11 cellular contexts compared by ENCODE assay signal in genomic region chr20:24949756-24950127, GRCh38. TPM values are rescaled to one million over a fixed set of nuclear protein-coding genes. Genes with fewer than 3 reads are reported as not detected.
DNase-seq lines count a peak whose midpoint lies in the region; ATAC-seq and TF ChIP-seq lines count a peak whose summit lies in the region.
"Had no signal": no experiment of that assay in that cellular context is flagged by ENCODE, and none has a peak within 500 bp of the region (broad histone marks: within the 10 kb centered on the region; RNA-seq: fewer than 3 reads in every experiment).

No MANE protein-coding gene starts in this region.

- no peak overlapping the region for H3K4me2 ChIP-seq in H9 (ENCODE audit: insufficient read depth, insufficient read length, low read length)

- H3K4me3 Mint-ChIP-seq in H9: no peak overlapping the region
- H3K4me3 Mint-ChIP-seq in activated CD8-positive, alpha-beta memory T cell treated with anti-CD3 and anti-CD28 coated beads, Interleukin-2, amount 10 ng/mL, durations not matched to agents 7 days and 5 days: peak overlapping the region; percentile 96

- WGBS in H9 (ENCODE audit: extremely low coverage, insufficient read length, low lambda C conversion rate): no CpG with 5 or more reads among the region's 6 CpGs

- intact Hi-C loops in Right ventricle myocardium superior (cut with DNase I): no loop called here

- H3K56ac ChIP-seq in H9 (ENCODE audit: insufficient read length, low read depth, low read length): no peak overlapping the region

- H3K79me1 ChIP-seq in H9 (ENCODE audit: insufficient read depth, low read depth, low read length, poor library complexity, severe bottlenecking): no peaks in the 10 kb centered on the region

- H3K27ac Mint-ChIP-seq in H9: no peak overlapping the region
- H3K27ac Mint-ChIP-seq in activated CD8-positive, alpha-beta memory T cell treated with anti-CD3 and anti-CD28 coated beads, Interleukin-2, amount 10 ng/mL, durations not matched to agents 7 days and 5 days: peak overlapping the region; percentile 100

- H3K4ac ChIP-seq in H9 (ENCODE audit: low read depth, low read length): no peak overlapping the region

- no peaks in the 10 kb centered on the region for H3K23me2 ChIP-seq in H9 (ENCODE audit: insufficient read length, low read depth, low read length, poor library complexity, severe bottlenecking)

- no peaks in the 10 kb centered on the region for H3K4me1 ChIP-seq in H9 (ENCODE audit: insufficient read depth, low read length)
- no peaks in the 10 kb centered on the region for H3K4me1 ChIP-seq in foreskin keratinocyte
- H3K4me1 ChIP-seq: SJSA1 had no signal

- no peak overlapping the region for H2BK20ac ChIP-seq in H9 (ENCODE audit: low read depth, low read length, poor library complexity, severe bottlenecking)

- H3K4me1 Mint-ChIP-seq in H9: peaks cover 6 to 12% of the 10 kb centered on the region in 2 experiments
- peaks cover 67% of the 10 kb centered on the region for H3K4me1 Mint-ChIP-seq in activated CD8-positive, alpha-beta memory T cell treated with anti-CD3 and anti-CD28 coated beads, Interleukin-2, amount 10 ng/mL, durations not matched to agents 7 days and 5 days

- peaks cover 30% of the 10 kb centered on the region for H3K27me3 Mint-ChIP-seq in H9 (ENCODE audit: low read depth)
- H3K27me3 Mint-ChIP-seq in activated CD8-positive, alpha-beta memory T cell treated with anti-CD3 and anti-CD28 coated beads, Interleukin-2, amount 10 ng/mL, durations not matched to agents 7 days and 5 days: no peaks in the 10 kb centered on the region

- no peak overlapping the region for H3K27ac ChIP-seq in H9 (ENCODE audit: insufficient read length, low read depth, low read length)
- H3K27ac ChIP-seq in foreskin keratinocyte: no peak overlapping the region
- H3K27ac ChIP-seq: SJSA1 had no signal

- TF ChIP-seq CTCF in H9 (conservative IDR thresholded peaks at IDR 0.05): no peak
- TF ChIP-seq CTCF in foreskin keratinocyte (conservative IDR thresholded peaks at IDR 0.05): no peak

- H2AFZ ChIP-seq in H9 (ENCODE audit: low read length): no peak overlapping the region

- DNase-seq in A172 (ENCODE audit: low spot score): peak; percentile 17
- DNase-seq in H9: peak; percentile 26
- peak; percentile 74 for DNase-seq in activated CD8-positive, alpha-beta memory T cell treated with anti-CD3 and anti-CD28 coated beads, Interleukin-2, amount 10 ng/mL, durations not matched to agents 7 days and 5 days
- peak; percentile 9 for DNase-seq in mucosa of gallbladder (ENCODE audit: low spot score)
- no peak for DNase-seq in GM19238 (ENCODE audit: insufficient read length, low spot score)
- no peak for DNase-seq in foreskin keratinocyte
- no peak for DNase-seq in Right ventricle myocardium superior
- DNase-seq: NCI-H1105 treated with DMSO at 0.1 percent for 48 hours had no signal

- H3T11ph ChIP-seq in H9 (ENCODE audit: low read length): no peak overlapping the region

- no peak overlapping the region for H4K5ac ChIP-seq in H9 (ENCODE audit: insufficient read length, low read depth, low read length)

- H2BK12ac ChIP-seq in H9 (ENCODE audit: insufficient read length, low read depth, low read length): no peak overlapping the region

- peaks cover 24 to 26% of the 10 kb centered on the region in 2 experiments; a peak in 4 of 5 replicates for H3K9me3 Mint-ChIP-seq in H9
- peaks cover 15% of the 10 kb centered on the region for H3K9me3 Mint-ChIP-seq in activated CD8-positive, alpha-beta memory T cell treated with anti-CD3 and anti-CD28 coated beads, Interleukin-2, amount 10 ng/mL, durations not matched to agents 7 days and 5 days (ENCODE audit: low read depth)

- H3K14ac ChIP-seq in H9 (ENCODE audit: insufficient read depth, low read length): no peak overlapping the region

- H3K9ac ChIP-seq in H9 (ENCODE audit: extremely low read depth, insufficient read length, low read length): no peak overlapping the region

- no peak overlapping the region for H3K18ac ChIP-seq in H9 (ENCODE audit: insufficient read length, low read depth, low read length)

- H2AK5ac ChIP-seq in H9 (ENCODE audit: insufficient read length, low read length): no peak overlapping the region

- CTCF ChIA-PET in activated CD8-positive, alpha-beta memory T cell treated with anti-CD3 and anti-CD28 coated beads, Interleukin-2, amount 10 ng/mL, durations not matched to agents 7 days and 5 days (lab: Charles Lee): interaction anchor here (0.9 to 4.7 kb wide), 3 partner anchors 11 to 30 kb away, joined by 3 to 33 read pairs (median 5); no protein-coding TSS in a partner anchor

- H3K79me2 ChIP-seq in H9 (ENCODE audit: insufficient read depth, low read length): no peaks in the 10 kb centered on the region

- no peaks in the 10 kb centered on the region for H3K9me3 ChIP-seq in H9 (ENCODE audit: control insufficient read depth, low read depth, low read length)
- H3K9me3 ChIP-seq: SJSA1 had no signal

- H4K8ac ChIP-seq in H9 (replicated peaks; ENCODE audit: insufficient read length, low read depth, low read length): no peak overlapping the region

- H3K36me3 Mint-ChIP-seq in H9 (ENCODE audit: insufficient read depth in 1 of 3, low read depth in 3 of 3): peaks cover 0 to 2% (median 0%) of the 10 kb centered on the region in 3 experiments; a peak in 1 of 7 replicates
- H3K36me3 Mint-ChIP-seq in activated CD8-positive, alpha-beta memory T cell treated with anti-CD3 and anti-CD28 coated beads, Interleukin-2, amount 10 ng/mL, durations not matched to agents 7 days and 5 days: peaks cover 70% of the 10 kb centered on the region

- ATAC-seq in activated CD8-positive, alpha-beta memory T cell treated with anti-CD3 and anti-CD28 coated beads, Interleukin-2, amount 10 ng/mL, durations not matched to agents 7 days and 5 days: peak; percentile 15
- ATAC-seq in foreskin keratinocyte (no peak), Right ventricle myocardium superior (ENCODE audit: poor library complexity) (no peak), HG02870 (IDR thresholded peaks at IDR 0.05; ENCODE audit: unreplicated experiment) (no peak)

- no peak overlapping the region for H2BK5ac ChIP-seq in H9 (ENCODE audit: insufficient read length, low read length)

- H3K27me3 ChIP-seq in H9 (ENCODE audit: insufficient read depth, low read length) (no peaks in the 10 kb centered on the region), foreskin keratinocyte (no peaks in the 10 kb centered on the region)
- H3K27me3 ChIP-seq: SJSA1 had no signal

- no peak overlapping the region for H2BK120ac ChIP-seq in H9 (ENCODE audit: low read depth, low read length, poor library complexity, severe bottlenecking)

- H3K23ac ChIP-seq in H9 (ENCODE audit: insufficient read length, low read depth, low read length): no peak overlapping the region

- no peak overlapping the region for H4K91ac ChIP-seq in H9 (ENCODE audit: insufficient read length, low read depth, low read length)

- no peaks in the 10 kb centered on the region for H4K20me1 ChIP-seq in H9 (ENCODE audit: control insufficient read depth, insufficient read depth, insufficient read length)

- no peak overlapping the region for H2BK15ac ChIP-seq in H9 (ENCODE audit: low read depth, low read length)

RNA-seq across cellular contexts. Expression of gene CST7, which starts 0.7 kb away (rescaled TPM):
- total RNA-seq in A172 (2014; rRNA removed; shearing (Covaris generic)): not detected in 2 replicates
- total RNA-seq in H9 (2021) (not detected in 2 replicates), mucosa of gallbladder (4.3 TPM), foreskin keratinocyte (not detected in 2 replicates), Right ventricle myocardium superior (0.48 TPM)
- 100 to 1,000 TPM; 177 to 202 TPM for total RNA-seq in activated CD8-positive, alpha-beta memory T cell treated with anti-CD3 and anti-CD28 coated beads, Interleukin-2, amount 10 ng/mL, durations not matched to agents 7 days and 5 days
- not detected in 2 replicates for polyA plus RNA-seq in foreskin keratinocyte
- total RNA-seq: fibroblast of lung, SJSA1 had no signal
- polyA plus RNA-seq: fibroblast of lung had no signal

RNA-seq across cellular contexts. Expression of gene APMAP, which starts 42.8 kb away (rescaled TPM):
- total RNA-seq in A172 (2014; rRNA removed; shearing (Covaris generic)): 169 and 171 TPM in 2 replicates
- 67.8 and 69.1 TPM in 2 replicates for total RNA-seq in H9 (2021)
- 10 to 100 TPM; 47.5 to 56.0 TPM for total RNA-seq in activated CD8-positive, alpha-beta memory T cell treated with anti-CD3 and anti-CD28 coated beads, Interleukin-2, amount 10 ng/mL, durations not matched to agents 7 days and 5 days
- 68.8 TPM for total RNA-seq in mucosa of gallbladder
- total RNA-seq in foreskin keratinocyte: 67.8 and 70.8 TPM in 2 replicates
- 62.4 and 67.2 TPM in 2 replicates for polyA plus RNA-seq in foreskin keratinocyte
- 23.2 TPM for total RNA-seq in Right ventricle myocardium superior

Comparison
In these comparisons a context has a peak if more than half of its experiments do, and no peak if none do; other contexts are left out.
1. DNase-seq: peak in A172 (single experiment), H9 (single experiment), activated CD8-positive, alpha-beta memory T cell treated with anti-CD3 and anti-CD28 coated beads, Interleukin-2, amount 10 ng/mL, durations not matched to agents 7 days and 5 days (single experiment) and mucosa of gallbladder (single experiment); none in GM19238 (single experiment), foreskin keratinocyte (0 of 2) and Right ventricle myocardium superior (single experiment).
2. RNA of gene CST7, which starts 0.7 kb away (total RNA-seq): 177 to 202 TPM in activated CD8-positive, alpha-beta memory T cell treated with anti-CD3 and anti-CD28 coated beads, Interleukin-2, amount 10 ng/mL, durations not matched to agents 7 days and 5 days; 4.3 TPM in mucosa of gallbladder (single experiment), 0.48 TPM in Right ventricle myocardium superior (single experiment), not detected in A172, not detected in H9 and not detected in foreskin keratinocyte; every median in the first group is over 10 times any median in the second.